1 cellular context compared by ENCODE assay signal in genomic region chr1:223726380-223727001, GRCh38.
TF ChIP-seq lines count a peak whose summit lies in the region.

No MANE protein-coding gene starts in this region.

TF ChIP-seq in A549, 52 proteins besides CTCF, POLR2A, EP300 and RAD21 (continued from another document):
- TF ChIP-seq JUN (IDR thresholded peaks at IDR 0.05) (peak; percentile 31 to 71; a peak in 3 of 5 replicates), CEBPB (IDR thresholded peaks at IDR 0.05) (0 out of 4 replicates have a peak, but pooled peaks of 1 of the 2 experiments have one; percentile 24), MAFK (IDR thresholded peaks at IDR 0.05; ENCODE audit: partially characterized antibody) (peak; percentile 87), BCL3 (IDR thresholded peaks at IDR 0.05) (no peak), GATA3 (IDR thresholded peaks at IDR 0.05; ENCODE audit: borderline replicate concordance) (peak; percentile 68; the same call in 1 of the 2 replicates), MAZ (IDR thresholded peaks at IDR 0.05; ENCODE audit: borderline replicate concordance, low read depth, low read length) (0 out of 2 replicates have a peak, but pooled peaks have one; percentile 28), CBX2 (IDR thresholded peaks at IDR 0.05; ENCODE audit: borderline replicate concordance, low read depth) (no peak), JUNB (IDR thresholded peaks at IDR 0.05) (peak; percentile 89), FOSL2 (IDR thresholded peaks at IDR 0.05) (peak; percentile 95), FOSL2 (CRISPR knock-in tag; IDR thresholded peaks at IDR 0.05) (peak; percentile 99), ZFP36 (IDR thresholded peaks at IDR 0.05; ENCODE audit: borderline replicate concordance, partially characterized antibody) (no peak), FOSB (CRISPR knock-in tag; IDR thresholded peaks at IDR 0.05) (no peak)
